Comparison of ENCODE assay signal across 11 cellular contexts in genomic region chr3:151037746-151038145, GRCh38. TPM values are rescaled to one million over a fixed set of nuclear protein-coding genes. Genes with fewer than 3 reads are reported as not detected.
DNase-seq lines count a peak whose midpoint lies in the region; ATAC-seq and TF ChIP-seq lines count a peak whose summit lies in the region.
"Had no signal": no experiment of that assay in that cellular context is flagged by ENCODE, and none has a peak within 500 bp of the region (broad histone marks: within the 10 kb centered on the region; RNA-seq: fewer than 3 reads in every experiment).

No MANE protein-coding gene starts in this region.

- no peak overlapping the region for H2BK120ac ChIP-seq in mesenchymal stem cell (ENCODE audit: low read depth, low read length)

- no peak overlapping the region for H2BK15ac ChIP-seq in mesenchymal stem cell (ENCODE audit: low read depth, poor library complexity, severe bottlenecking)

- H3K14ac ChIP-seq in mesenchymal stem cell (ENCODE audit: low read length in 2 of 2), result no peak overlapping the region

- peaks cover 3% of the 10 kb centered on the region for H3K4me1 ChIP-seq in mesenchymal stem cell (ENCODE audit: control insufficient read depth, insufficient read depth, low read depth, low read length)
- no peaks in the 10 kb centered on the region for H3K4me1 ChIP-seq in upper lobe of right lung
- no peaks in the 10 kb centered on the region for H3K4me1 ChIP-seq in OCI-LY7 (ENCODE audit: insufficient read depth, low read length, poor library complexity, severe bottlenecking)

- no peak for ATAC-seq in upper lobe of right lung
- ATAC-seq in HG03097 (IDR thresholded peaks at IDR 0.05; ENCODE audit: low FRiP score, unreplicated experiment), result no peak
- ATAC-seq: stimulated activated naive B cell treated with anti-CD40 and anti-IgM and Interleukin-4, amounts not matched to agents 10 μg/mL and 1 μg/mL and 100 μg/mL, for 72 hours had no signal

- peak overlapping the region; percentile 62 for H3K9ac ChIP-seq in mesenchymal stem cell (ENCODE audit: low read length)

- POLR2A ChIA-PET in OCI-LY7 (lab: Charles Lee), result interaction anchor here (0.6 kb wide), 1 partner anchor 131 kb away, joined by 3 read pairs; no protein-coding TSS in a partner anchor

- H3K27me3 ChIP-seq in mesenchymal stem cell (ENCODE audit: control insufficient read depth in 1 of 2, insufficient read depth in 1 of 2, low read length in 2 of 2) (no peaks in the 10 kb centered on the region), upper lobe of right lung (no peaks in the 10 kb centered on the region)
- H3K27me3 ChIP-seq: cardiac muscle cell had no signal

- H3K9me2 ChIP-seq in OCI-LY7 (ENCODE audit: insufficient read depth, low read length), result no peaks in the 10 kb centered on the region

- no peaks in the 10 kb centered on the region for H3K9me3 ChIP-seq in mesenchymal stem cell (ENCODE audit: control insufficient read depth, low read length)
- H3K9me3 ChIP-seq in upper lobe of right lung, result no peaks in the 10 kb centered on the region
- no peaks in the 10 kb centered on the region for H3K9me3 ChIP-seq in OCI-LY7 (ENCODE audit: low read length)

- BruUV-seq in OCI-LY7 (replicated peaks; lab: Mats Ljungman, UMichigan), result no TSS peak

- CTCF ChIA-PET in OCI-LY7 (lab: Charles Lee; ENCODE audit: unreplicated experiment), result no interaction called here

- H3K18ac ChIP-seq in mesenchymal stem cell (ENCODE audit: low read depth in 1 of 2, low read length in 2 of 2), result no peak overlapping the region

- H3K79me1 ChIP-seq in mesenchymal stem cell (replicated peaks; ENCODE audit: low read length, poor library complexity, severe bottlenecking), result no peaks in the 10 kb centered on the region

- H4K20me1 ChIP-seq in OCI-LY7 (ENCODE audit: insufficient read depth, low read length), result no peaks in the 10 kb centered on the region

- no peak overlapping the region for H3K4me2 ChIP-seq in mesenchymal stem cell (ENCODE audit: low read length, poor library complexity, severe bottlenecking)
- H3K4me2 ChIP-seq in OCI-LY7 (ENCODE audit: low read length), result no peak overlapping the region

- no peak overlapping the region for H3K4me3 ChIP-seq in AG10803 (ENCODE audit: low read length)
- peak overlapping the region in 1 of 2 experiments; percentile 20 for H3K4me3 ChIP-seq in mesenchymal stem cell (ENCODE audit: insufficient read depth in 1 of 2, low read depth in 1 of 2, low read length in 2 of 2)
- H3K4me3 ChIP-seq in upper lobe of right lung, result no peak overlapping the region
- H3K4me3 ChIP-seq in OCI-LY7 (ENCODE audit: low read depth, low read length, poor library complexity, severe bottlenecking), result no peak overlapping the region
- H3K4me3 ChIP-seq: cardiac muscle cell had no signal

- intact Hi-C loops in upper lobe of right lung (cut with DNase I) (no loop called here), OCI-LY7 (cut with micrococcal nuclease; ENCODE audit: unreplicated experiment) (no loop called here)

- no peak for TF ChIP-seq CTCF in AG10803 (conservative IDR thresholded peaks at IDR 0.05; ENCODE audit: low read length)
- TF ChIP-seq CTCF in upper lobe of right lung (IDR thresholded peaks at IDR 0.05), result no peak
- no peak for TF ChIP-seq CTCF in OCI-LY7 (conservative IDR thresholded peaks at IDR 0.05; ENCODE audit: low read length)

- no peaks in the 10 kb centered on the region for H3K36me3 ChIP-seq in mesenchymal stem cell (ENCODE audit: control insufficient read depth in 1 of 2, insufficient read depth in 2 of 2, low read depth in 1 of 2, low read length in 2 of 2)
- H3K36me3 ChIP-seq in upper lobe of right lung, result no peaks in the 10 kb centered on the region
- no peaks in the 10 kb centered on the region for H3K36me3 ChIP-seq in OCI-LY7 (ENCODE audit: insufficient read depth, low read length)
- H3K36me3 ChIP-seq: cardiac muscle cell had no signal

- peak overlapping the region; percentile 74 for H2BK5ac ChIP-seq in mesenchymal stem cell (ENCODE audit: low read depth, low read length, poor library complexity, severe bottlenecking)

- H2AK5ac ChIP-seq in mesenchymal stem cell (ENCODE audit: low read length, severe bottlenecking), result no peak overlapping the region

- H4K91ac ChIP-seq in mesenchymal stem cell (ENCODE audit: low read length), result no peak overlapping the region

- peak; percentile 95 for DNase-seq in AG10803 (ENCODE audit: low read depth)
- peak; percentile 84 for DNase-seq in dermis blood vessel endothelial cell
- DNase-seq in mesenchymal stem cell, result peak; percentile 89
- DNase-seq in upper lobe of right lung, result no peak
- no peak for DNase-seq in OCI-LY7 (ENCODE audit: low spot score)
- DNase-seq in NCI-H2029 (lab: John Stamatoyannopoulos, UW), result no peak
- DNase-seq: MV-4-11; stimulated activated naive B cell treated with anti-CD40 and anti-IgM and Interleukin-4, amounts not matched to agents 10 μg/mL and 1 μg/mL and 100 μg/mL, for 72 hours had no signal

- H3K79me2 ChIP-seq in OCI-LY7 (ENCODE audit: insufficient read depth, low read depth, low read length), result no peaks in the 10 kb centered on the region

- TF ChIP-seq RAD21 in Ishikawa (IDR thresholded peaks at IDR 0.05; ENCODE audit: low read depth), result no peak

- H2AFZ ChIP-seq in mesenchymal stem cell (ENCODE audit: low read depth, low read length), result no peak overlapping the region
- H2AFZ ChIP-seq in OCI-LY7 (ENCODE audit: low read length), result no peak overlapping the region

- WGBS in mesenchymal stem cell, result 0% methylated on average over 1 of the region's 2 CpGs

- no peak overlapping the region for H4K8ac ChIP-seq in mesenchymal stem cell (ENCODE audit: low read length)

- no peak for TF ChIP-seq EP300 in Ishikawa (IDR thresholded peaks at IDR 0.05; ENCODE audit: borderline replicate concordance)

- H3K27ac ChIP-seq in mesenchymal stem cell (ENCODE audit: low read length, poor library complexity, severe bottlenecking), result peak overlapping the region; percentile 97
- no peak overlapping the region for H3K27ac ChIP-seq in upper lobe of right lung
- no peak overlapping the region for H3K27ac ChIP-seq in OCI-LY7 (ENCODE audit: low read depth, low read length, poor library complexity, severe bottlenecking)
- H3K27ac ChIP-seq: cardiac muscle cell had no signal

- no peak overlapping the region for H3K4ac ChIP-seq in mesenchymal stem cell (ENCODE audit: low read depth in 1 of 2, low read length in 2 of 2)

- no peak overlapping the region for H3K23ac ChIP-seq in mesenchymal stem cell (ENCODE audit: low read length in 2 of 2)

- no peak overlapping the region for H2BK12ac ChIP-seq in mesenchymal stem cell (ENCODE audit: low read length in 2 of 2)

TF ChIP-seq in Ishikawa, 13 proteins besides CTCF, POLR2A, EP300 and RAD21:
- no peak for TF ChIP-seq FOXM1 (IDR thresholded peaks at IDR 0.05; ENCODE audit: borderline replicate concordance, low read depth)
- TF ChIP-seq NFIC (IDR thresholded peaks at IDR 0.05), result 0 out of 2 replicates have a peak, but pooled peaks have one; percentile 37
- no peak for TF ChIP-seq TAF1 (IDR thresholded peaks at IDR 0.05; ENCODE audit: low read depth)
- no peak for TF ChIP-seq YY1 (IDR thresholded peaks at IDR 0.05; ENCODE audit: low read depth)
- peak; percentile 29; the same call in 1 of the 2 replicates for TF ChIP-seq TEAD4 (IDR thresholded peaks at IDR 0.05)
- TF ChIP-seq CREB1 (IDR thresholded peaks at IDR 0.05; ENCODE audit: low read depth), result no peak
- no peak for TF ChIP-seq CEBPB (IDR thresholded peaks at IDR 0.05)
- TF ChIP-seq, protein P1, sequence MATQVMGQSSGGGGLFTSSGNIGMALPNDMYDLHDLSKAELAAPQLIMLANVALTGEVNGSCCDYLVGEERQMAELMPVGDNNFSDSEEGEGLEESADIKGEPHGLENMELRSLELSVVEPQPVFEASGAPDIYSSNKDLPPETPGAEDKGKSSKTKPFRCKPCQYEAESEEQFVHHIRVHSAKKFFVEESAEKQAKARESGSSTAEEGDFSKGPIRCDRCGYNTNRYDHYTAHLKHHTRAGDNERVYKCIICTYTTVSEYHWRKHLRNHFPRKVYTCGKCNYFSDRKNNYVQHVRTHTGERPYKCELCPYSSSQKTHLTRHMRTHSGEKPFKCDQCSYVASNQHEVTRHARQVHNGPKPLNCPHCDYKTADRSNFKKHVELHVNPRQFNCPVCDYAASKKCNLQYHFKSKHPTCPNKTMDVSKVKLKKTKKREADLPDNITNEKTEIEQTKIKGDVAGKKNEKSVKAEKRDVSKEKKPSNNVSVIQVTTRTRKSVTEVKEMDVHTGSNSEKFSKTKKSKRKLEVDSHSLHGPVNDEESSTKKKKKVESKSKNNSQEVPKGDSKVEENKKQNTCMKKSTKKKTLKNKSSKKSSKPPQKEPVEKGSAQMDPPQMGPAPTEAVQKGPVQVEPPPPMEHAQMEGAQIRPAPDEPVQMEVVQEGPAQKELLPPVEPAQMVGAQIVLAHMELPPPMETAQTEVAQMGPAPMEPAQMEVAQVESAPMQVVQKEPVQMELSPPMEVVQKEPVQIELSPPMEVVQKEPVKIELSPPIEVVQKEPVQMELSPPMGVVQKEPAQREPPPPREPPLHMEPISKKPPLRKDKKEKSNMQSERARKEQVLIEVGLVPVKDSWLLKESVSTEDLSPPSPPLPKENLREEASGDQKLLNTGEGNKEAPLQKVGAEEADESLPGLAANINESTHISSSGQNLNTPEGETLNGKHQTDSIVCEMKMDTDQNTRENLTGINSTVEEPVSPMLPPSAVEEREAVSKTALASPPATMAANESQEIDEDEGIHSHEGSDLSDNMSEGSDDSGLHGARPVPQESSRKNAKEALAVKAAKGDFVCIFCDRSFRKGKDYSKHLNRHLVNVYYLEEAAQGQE (IDR thresholded peaks at IDR 0.05; ENCODE audit: low read depth), result no peak
- no peak for TF ChIP-seq TCF12 (IDR thresholded peaks at IDR 0.05; ENCODE audit: low read depth)
- no peak for TF ChIP-seq EGR1 (IDR thresholded peaks at IDR 0.05)
- TF ChIP-seq, protein P2, sequence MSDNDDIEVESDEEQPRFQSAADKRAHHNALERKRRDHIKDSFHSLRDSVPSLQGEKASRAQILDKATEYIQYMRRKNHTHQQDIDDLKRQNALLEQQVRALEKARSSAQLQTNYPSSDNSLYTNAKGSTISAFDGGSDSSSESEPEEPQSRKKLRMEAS (IDR thresholded peaks at IDR 0.05), result no peak

RNA-seq across cellular contexts. Expression of gene MED12L, which starts 47.7 kb away (rescaled TPM):
- total RNA-seq in dermis blood vessel endothelial cell (under 0.01 and 0.05 TPM in 2 replicates), upper lobe of right lung (0.69 TPM), OCI-LY7 (2022) (32.7 and 33.8 TPM in 2 replicates)
- 0.61 TPM for polyA plus RNA-seq in mesenchymal stem cell (2013, experiment 1 of 2)
- 0.34 TPM for polyA plus RNA-seq in mesenchymal stem cell (2013, experiment 2 of 2)
- total RNA-seq in OCI-LY7 (2014; rRNA removed; shearing (Covaris generic)), result 12.6 and 16.4 TPM in 2 replicates

Comparison
In these comparisons a context has a peak if more than half of its experiments do, and no peak if none do; other contexts are left out.
1. DNase-seq: peak in AG10803 (single experiment), dermis blood vessel endothelial cell (single experiment) and mesenchymal stem cell (single experiment); none in upper lobe of right lung (single experiment), OCI-LY7 (single experiment) and NCI-H2029 (single experiment).